Comparison of ENCODE assay signal across 8 cellular contexts in genomic region chr14:88322505-88323085, GRCh38. TPM values are rescaled to one million over a fixed set of nuclear protein-coding genes. Genes with fewer than 3 reads are reported as not detected.
A peak's percentile ranks its signal among the peaks of the same experiment; 100 is the strongest.
DNase-seq lines count a peak whose midpoint lies in the region; FAIRE-seq and TF ChIP-seq lines count a peak whose summit lies in the region.

No MANE protein-coding gene starts in this region.

- H3K9ac ChIP-seq in SK-N-MC (ENCODE audit: insufficient read length) (no peak overlapping the region), iPS-18a (ENCODE audit: low read length) (no peak overlapping the region)

- peaks cover 4 to 5% of the 10 kb centered on the region in 2 donors for H3K4me1 ChIP-seq in breast epithelium
- no peaks in the 10 kb centered on the region for H3K4me1 ChIP-seq in iPS-18a (ENCODE audit: control insufficient read depth, low read depth, low read length)

- TF ChIP-seq POLR2A in breast epithelium (IDR thresholded peaks at IDR 0.05), result no peak

- FAIRE-seq in HTR-8/SVneo (lab: Jason Lieb, UNC), result no peak

- no peaks in the 10 kb centered on the region for H3K9me3 ChIP-seq in breast epithelium
- no peaks in the 10 kb centered on the region for H3K9me3 ChIP-seq in SK-N-MC (ENCODE audit: low read depth, low read length)
- no peaks in the 10 kb centered on the region for H3K9me3 ChIP-seq in iPS-18a (ENCODE audit: control insufficient read depth, low read depth, low read length)

- H3K4me1 Mint-ChIP-seq in MCF 10A (ENCODE audit: insufficient read depth, unreplicated experiment), result no peaks in the 10 kb centered on the region

- H3K27ac Mint-ChIP-seq in MCF 10A (ENCODE audit: low read depth, unreplicated experiment), result no peak overlapping the region

- H3K4me3 Mint-ChIP-seq in MCF 10A (ENCODE audit: unreplicated experiment), result no peak overlapping the region

- intact Hi-C loops in breast epithelium (cut with DNase I; ENCODE audit: low total_unique reads), result no loop called here
- intact Hi-C loops in MCF 10A (cut with micrococcal nuclease), result no loop called here

- peaks cover 0 to 79% of the 10 kb centered on the region in 2 donors for H3K27me3 ChIP-seq in breast epithelium
- H3K27me3 ChIP-seq in iPS-18a (ENCODE audit: control insufficient read depth, insufficient read depth, low read length), result peaks cover 84% of the 10 kb centered on the region

- CTCF ChIA-PET in MCF 10A (lab: Yijun Ruan, JAX), result no interaction called here

- H3K9me3 Mint-ChIP-seq in MCF 10A (ENCODE audit: unreplicated experiment), result no peaks in the 10 kb centered on the region

- peaks cover 30% of the 10 kb centered on the region for H3K27me3 Mint-ChIP-seq in MCF 10A (ENCODE audit: insufficient read depth, unreplicated experiment)

- peak overlapping the region in 2 of 3 donors; percentile 38 to 59 for H3K4me3 ChIP-seq in breast epithelium
- 0 out of 2 replicates have a peak overlapping the region, but pooled peaks have one; percentile 49 for H3K4me3 ChIP-seq in SK-N-MC
- H3K4me3 ChIP-seq in iPS-18a (ENCODE audit: low read length), result peak overlapping the region; percentile 70

- BruUV-seq in MCF 10A (replicated peaks; lab: Mats Ljungman, UMichigan), result no TSS peak

- H3K27ac ChIP-seq in breast epithelium (no peak overlapping the region), SK-N-MC (no peak overlapping the region), iPS-18a (ENCODE audit: low read length) (no peak overlapping the region), substantia nigra (ENCODE audit: low read depth, low read length, poor library complexity, severe bottlenecking) (peak overlapping the region; percentile 50)

- POLR2A ChIA-PET in MCF 10A (lab: Yijun Ruan, JAX), result interaction anchor here (0.6 kb wide), 1 partner anchor 34 kb away, joined by 4 read pairs; no protein-coding TSS in a partner anchor

- H3K36me3 ChIP-seq in breast epithelium, result no peaks in the 10 kb centered on the region
- H3K36me3 ChIP-seq in SK-N-MC (ENCODE audit: insufficient read depth, low read length), result no peaks in the 10 kb centered on the region
- no peaks in the 10 kb centered on the region for H3K36me3 ChIP-seq in iPS-18a (ENCODE audit: control insufficient read depth, low read depth, low read length)

- TF ChIP-seq CTCF in breast epithelium (IDR thresholded peaks at IDR 0.05) (no peak), MCF 10A (IDR thresholded peaks at IDR 0.05; ENCODE audit: unreplicated experiment) (no peak)

- DNase-seq in breast epithelium (ENCODE audit: low spot score in 2 of 2) (no peak), MCF 10A (ENCODE audit: unreplicated experiment) (no peak), SK-N-MC (ENCODE audit: low read depth, low spot score) (no peak), substantia nigra (lab: John Stamatoyannopoulos, UW) (peak in 6 of 49 donors; percentile 7 to 42 (median 12)), T1000 (lab: John Stamatoyannopoulos, UW) (no peak), foreskin melanocyte (no peak), HTR-8/SVneo (ENCODE audit: insufficient read length, low spot score) (no peak)

- no peaks in the 10 kb centered on the region for H3K36me3 Mint-ChIP-seq in MCF 10A (ENCODE audit: insufficient read depth, unreplicated experiment)

RNA-seq across cellular contexts. Expression of gene KCNK10, which starts 0.5 kb away (rescaled TPM):
- total RNA-seq in breast epithelium (under 1 TPM in 1 of 3 donors, not detected in 2; 0.33 TPM), MCF 10A (2022) (not detected in 2 replicates)
